ENCODE assay signal across 31 cellular contexts in the genomic region with DNA sequence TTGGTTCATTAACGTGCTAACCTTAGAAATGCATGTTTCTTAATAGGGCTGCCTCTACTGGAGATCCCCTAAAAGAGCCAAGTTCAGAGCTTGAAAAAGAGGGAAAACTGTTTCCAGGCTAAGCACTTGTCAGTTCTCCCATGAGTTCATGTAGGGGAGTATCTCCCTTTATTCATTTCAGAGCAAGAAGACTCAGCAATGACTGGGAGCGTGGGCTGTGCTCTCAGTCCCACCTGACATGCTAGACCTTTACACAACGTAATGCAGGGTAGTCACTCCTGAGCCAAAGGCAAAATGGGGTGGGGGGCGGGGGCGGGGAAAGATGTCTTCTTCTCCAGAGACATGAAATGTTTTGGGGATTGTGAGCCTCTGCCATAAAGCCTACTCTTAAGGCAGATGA.
"Had no signal": no experiment of that assay in that cellular context is flagged by ENCODE, and none has a peak within 500 bp of the region (broad histone marks: within the 10 kb centered on the region; RNA-seq: fewer than 3 reads in every experiment).

No MANE protein-coding gene starts in this region.

- H3K4me1 ChIP-seq: adrenal gland, ascending aorta, body of pancreas, breast epithelium had no signal

- H3K27me3 ChIP-seq: adrenal gland, ascending aorta, body of pancreas, brain microvascular endothelial cell, breast epithelium had no signal

- ATAC-seq: activated naive CD4-positive, alpha-beta T cell treated with anti-CD3 and anti-CD28 coated beads, Interleukin-2, amount 50 U/mL, for 72 hours; activated naive CD8-positive, alpha-beta T cell treated with anti-CD3 and anti-CD28 coated beads, Interleukin-2, amount 50 U/mL, for 24 hours; activated T-cell treated with anti-CD3 and anti-CD28 coated beads, Interleukin-2, amount 50 U/mL, for 4 hours; activated T-cell treated with anti-CD3 and anti-CD28 coated beads, Interleukin-2, amount 50 U/mL, for 72 hours; activated T-helper 17 cell treated with anti-CD3 and anti-CD28 coated beads, Interleukin-2, amount 50 U/mL, for 72 hours; body of pancreas had no signal

- H3K4me3 ChIP-seq: adrenal gland, ascending aorta, body of pancreas, breast epithelium, cardiac muscle cell had no signal

- H3K27ac ChIP-seq: adrenal gland, ascending aorta, body of pancreas, brain microvascular endothelial cell, breast epithelium, cardiac muscle cell had no signal

- H3K9me3 ChIP-seq: adrenal gland, ascending aorta, body of pancreas, breast epithelium had no signal

- DNase-seq: activated effector memory CD4-positive, alpha-beta T cell treated with anti-CD3 and anti-CD28 coated beads, Interleukin-2, amount 50 U/mL, for 16 hours; activated effector memory CD4-positive, alpha-beta T cell treated with Interleukin-2 at 50 U/mL for 16 hours; activated gamma-delta T cell; activated gamma-delta T cell treated with Interleukin-2 at 50 U/mL for 16 hours; activated naive CD4-positive, alpha-beta T cell; activated naive CD4-positive, alpha-beta T cell treated with anti-CD3 and anti-CD28 coated beads for 36 hours; activated naive CD4-positive, alpha-beta T cell treated with anti-CD3 and anti-CD28 coated beads, Interleukin-2, amount 10 ng/mL, durations not matched to agents 7 days and 5 days; activated naive CD4-positive, alpha-beta T cell treated with anti-CD3 and anti-CD28 coated beads, Interleukin-2, amount 50 U/mL, for 16 hours; activated naive CD4-positive, alpha-beta T cell treated with Interleukin-2 at 50 U/mL for 16 hours; activated naive CD8-positive, alpha-beta T cell treated with anti-CD3 and anti-CD28 coated beads for 36 hours; activated naive CD8-positive, alpha-beta T cell treated with anti-CD3 and anti-CD28 coated beads, Interleukin-2, amount 10 ng/mL, durations not matched to agents 7 days and 5 days; activated naive CD8-positive, alpha-beta T cell treated with anti-CD3 and anti-CD28 coated beads, Interleukin-2, amount 50 U/mL, for 24 hours; activated T-cell treated with anti-CD3 and anti-CD28 coated beads for 4 hours; activated T-cell treated with anti-CD3 and anti-CD28 coated beads, Interleukin-2, amount 50 U/mL, for 1 hour; activated T-cell treated with anti-CD3 and anti-CD28 coated beads, Interleukin-2, amount 50 U/mL, for 24 hours; activated T-cell treated with anti-CD3 and anti-CD28 coated beads, Interleukin-2, amount 50 U/mL, for 4 hours; activated T-cell treated with anti-CD3 and anti-CD28 coated beads, Interleukin-2, amount 50 U/mL, for 48 hours; activated T-cell treated with anti-CD3 and anti-CD28 coated beads, Interleukin-2, amount 50 U/mL, for 72 hours; adrenal gland; amniotic stem cell; amygdala; anterior cingulate cortex; body of pancreas; brain microvascular endothelial cell; central memory CD4-positive, alpha-beta T cell; cerebellar nuclear complex had no signal

- H3K36me3 ChIP-seq: adrenal gland, ascending aorta, brain microvascular endothelial cell, breast epithelium, cardiac muscle cell had no signal
